22 cellular contexts compared by ENCODE assay signal in the genomic region with DNA sequence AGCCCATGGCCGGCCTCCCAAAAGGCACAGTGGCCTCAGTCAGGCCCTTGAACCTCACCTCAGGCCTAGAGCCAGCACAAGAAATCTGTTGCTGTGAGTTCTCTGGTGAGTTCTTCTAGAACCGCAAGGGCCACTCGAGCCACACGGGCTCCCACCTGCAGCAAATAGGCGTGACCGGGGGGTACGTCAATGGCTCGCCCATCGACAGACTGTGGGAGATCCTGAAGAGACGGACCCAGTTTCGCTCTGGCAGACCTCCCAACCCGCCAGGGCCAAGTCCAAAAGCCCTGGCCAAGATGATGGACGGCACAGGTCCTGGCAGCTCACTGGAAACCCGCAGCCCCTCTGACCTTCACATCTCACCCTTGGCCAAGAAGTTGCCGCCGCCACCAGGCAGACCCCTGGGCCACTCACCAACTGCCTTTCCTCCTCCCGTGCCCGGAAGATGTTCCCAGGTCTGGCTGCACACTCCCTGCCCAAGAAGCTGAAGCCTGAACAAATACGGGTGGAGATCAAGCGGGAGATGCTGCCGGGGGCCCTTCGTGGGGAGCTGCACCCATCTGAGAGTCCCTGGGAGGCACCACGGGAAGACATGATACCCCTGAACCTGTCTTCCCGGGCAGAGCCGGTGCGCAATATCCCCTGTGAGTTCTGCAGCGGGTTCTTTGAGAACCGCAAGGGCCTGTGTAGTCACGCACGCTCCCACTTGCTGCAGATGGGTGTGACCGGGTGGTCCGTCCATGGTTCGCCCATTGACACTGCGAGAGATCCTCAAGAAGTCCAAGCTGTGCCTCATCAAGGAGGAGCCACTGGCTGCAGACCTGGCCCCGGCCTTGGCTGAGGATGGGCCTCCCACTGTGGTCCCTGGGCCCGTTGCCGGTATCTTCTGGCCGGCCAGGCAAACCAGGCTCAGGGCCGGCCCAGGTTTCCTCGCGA.
"Had no signal": no experiment of that assay in that cellular context is flagged by ENCODE, and none has a peak within 500 bp of the region (broad histone marks: within the 10 kb centered on the region; RNA-seq: fewer than 3 reads in every experiment).

No MANE protein-coding gene starts in this region.

- H3K27me3 ChIP-seq: breast epithelium, esophagus squamous epithelium, gastroesophageal sphincter, neutrophil, suprapubic skin, tibial nerve, uterus had no signal

- H3K4me3 ChIP-seq: breast epithelium, coronary artery, esophagus squamous epithelium, gastroesophageal sphincter, suprapubic skin, tibial nerve, uterus had no signal

- H3K9me3 ChIP-seq: neutrophil, uterus had no signal

- ATAC-seq: gastroesophageal sphincter, left colon had no signal

- DNase-seq: activated CD4-positive, alpha-beta T cell treated with anti-CD3 and anti-CD28 coated beads for 4 hours; activated CD4-positive, alpha-beta T cell treated with anti-CD3 and anti-CD28 coated beads, Interleukin-2, amount 50 U/mL, for 48 hours; activated CD4-positive, CD25-positive, alpha-beta regulatory T cell; activated CD8-positive, alpha-beta memory T cell treated with anti-CD3 and anti-CD28 coated beads, Interleukin-2, amount 50 U/mL, for 48 hours; activated naive CD4-positive, alpha-beta T cell treated with Interleukin-2 at 50 U/mL for 16 hours; activated naive CD8-positive, alpha-beta T cell treated with anti-CD3 and anti-CD28 coated beads for 36 hours; activated T-cell treated with anti-CD3 and anti-CD28 coated beads, Interleukin-2, amount 50 U/mL, for 48 hours; esophagus squamous epithelium; head of caudate nucleus; left colon; mammary epithelial cell; midbrain; stimulated activated CD4-positive, alpha-beta T cell treated with anti-CD3 and anti-CD28 coated beads, Interleukin-12 subunit alpha, Interleukin-12 subunit beta, amount 100 ng/mL, for 4 hours; stimulated activated CD4-positive, alpha-beta T cell treated with anti-CD3 and anti-CD28 coated beads, Interleukin-4, amount 100 ng/mL, for 4 hours; T-helper 9 cell had no signal

- H3K36me3 ChIP-seq: breast epithelium, esophagus squamous epithelium, gastroesophageal sphincter, neutrophil, suprapubic skin, tibial nerve, uterus had no signal

- H3K4me1 ChIP-seq: breast epithelium, esophagus squamous epithelium, gastroesophageal sphincter, suprapubic skin, tibial nerve, uterus had no signal

- H3K27ac ChIP-seq: breast epithelium, coronary artery, esophagus squamous epithelium, gastroesophageal sphincter, neutrophil, suprapubic skin, tibial nerve, uterus had no signal
